In the genomic region with DNA sequence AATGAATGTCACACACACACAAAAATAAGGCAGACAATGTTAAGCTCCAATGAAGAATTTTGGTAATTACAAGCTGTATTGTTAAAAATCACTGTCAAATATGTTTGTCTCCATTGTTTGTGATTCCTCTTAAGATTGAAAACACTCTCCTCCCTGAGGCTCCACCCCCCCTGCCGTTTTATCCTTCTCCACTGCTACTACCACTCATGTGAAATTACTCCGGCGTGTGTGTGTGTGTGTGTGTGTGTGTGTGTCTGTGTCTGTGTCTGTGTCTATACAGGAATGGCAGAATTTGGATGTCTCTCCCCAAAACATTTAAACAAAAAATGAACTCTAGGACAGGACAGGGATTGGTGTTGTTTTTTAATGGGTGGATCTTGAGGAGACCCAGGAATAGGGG, we compare ENCODE assay signal across 27 cellular contexts.
"Had no signal": no experiment of that assay in that cellular context is flagged by ENCODE, and none has a peak within 500 bp of the region (broad histone marks: within the 10 kb centered on the region; RNA-seq: fewer than 3 reads in every experiment).

No MANE protein-coding gene starts in this region.

- DNase-seq: activated B cell treated with CpG ODN at 0.5 μM for 24 hours; activated CD4-positive, alpha-beta memory T cell treated with anti-CD3 and anti-CD28 coated beads for 36 hours; activated CD4-positive, alpha-beta T cell treated with anti-CD3 and anti-CD28 coated beads for 4 hours; activated CD4-positive, alpha-beta T cell treated with anti-CD3 and anti-CD28 coated beads, Interleukin-2, amount 50 U/mL, for 1 hour; activated CD4-positive, CD25-positive, alpha-beta regulatory T cell treated with anti-CD3 and anti-CD28 coated beads, Interleukin-2, amount 50 U/mL, for 72 hours; activated CD8-positive, alpha-beta memory T cell treated with anti-CD3 and anti-CD28 coated beads, Interleukin-2, amount 50 U/mL, for 4 hours; activated naive CD4-positive, alpha-beta T cell treated with anti-CD3 and anti-CD28 coated beads, Interleukin-2, amount 10 ng/mL, durations not matched to agents 7 days and 5 days; activated naive CD8-positive, alpha-beta T cell treated with anti-CD3 and anti-CD28 coated beads, Interleukin-2, amount 50 U/mL, for 24 hours; activated T-cell treated with anti-CD3 and anti-CD28 coated beads for 4 hours; activated T-cell treated with anti-CD3 and anti-CD28 coated beads, Interleukin-2, amount 50 U/mL, for 4 hours; anterior cingulate cortex; caudate nucleus; cerebellar nuclear complex; Karpas-422; NCI-H1105; NCI-H1436 treated with DMSO at 0.1 percent for 48 hours; NCI-H1694 treated with DMSO at 0.1 percent for 48 hours; NCI-H2029; NCI-H2171 treated with DMSO at 0.1 percent for 48 hours; NCI-H345; NCI-H524 treated with DMSO at 0.1 percent for 48 hours; NCI-H82; NK-92 treated with Interleukin-12 subunit alpha and Interleukin-12 subunit beta, amount 100 ng/mL, for 24 hours; PC-9; SW 1271; T-helper 9 cell had no signal

- ATAC-seq: activated naive CD8-positive, alpha-beta T cell treated with anti-CD3 and anti-CD28 coated beads, Interleukin-2, amount 50 U/mL, for 24 hours; Right ventricle myocardium inferior had no signal

- H3K4me3 ChIP-seq: PC-9 had no signal
